In the genomic region with DNA sequence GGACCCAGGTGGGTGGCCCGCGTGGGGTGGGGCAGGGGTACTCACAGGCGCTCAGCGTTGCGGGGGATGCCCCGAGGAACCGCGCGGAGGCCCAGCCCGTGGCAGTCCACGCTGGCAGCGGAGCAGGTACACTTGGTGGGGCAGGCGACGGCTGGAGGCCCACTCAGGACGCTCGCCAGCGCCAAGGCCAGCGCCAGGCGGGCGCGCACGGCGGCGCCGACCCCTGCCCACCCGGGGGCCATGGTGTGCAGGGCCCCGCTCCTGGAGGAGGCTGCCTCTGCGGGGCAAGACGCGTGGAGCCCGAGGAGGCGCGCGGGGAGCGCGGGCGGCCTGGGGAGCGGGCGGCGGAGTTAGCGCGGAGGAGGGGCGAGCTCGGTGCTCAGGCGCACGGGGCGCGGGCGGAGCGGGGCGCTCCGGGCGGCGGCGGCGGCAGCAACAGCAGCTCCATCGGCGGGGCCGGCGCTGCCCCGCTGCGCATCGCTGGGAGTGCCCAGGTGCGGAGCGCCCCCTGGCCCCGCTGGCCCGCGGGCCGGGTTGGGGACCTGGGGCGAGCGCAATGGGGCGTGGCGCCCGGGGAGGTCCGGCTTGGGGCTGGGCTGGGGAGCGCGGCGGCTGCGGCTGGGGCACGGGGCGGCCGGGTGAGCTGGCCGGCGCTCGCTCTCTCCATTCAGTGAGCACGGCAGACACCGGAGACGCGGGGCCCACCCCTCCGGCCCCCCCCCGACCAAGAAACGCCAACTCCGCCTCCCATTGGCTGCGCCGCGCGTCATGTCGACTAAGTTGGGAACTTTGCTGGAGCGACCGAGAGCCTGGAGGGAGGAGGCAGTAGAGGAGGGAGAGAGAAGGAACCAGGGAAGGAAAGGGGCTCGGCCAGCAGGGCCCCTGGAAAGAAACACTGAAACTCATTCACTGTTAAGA, we compare ENCODE assay signal across 8 cellular contexts. TPM values are rescaled to one million over a fixed set of nuclear protein-coding genes. Genes with fewer than 3 reads are reported as not detected.
DNase-seq lines count a peak whose midpoint lies in the region; ATAC-seq lines count a peak whose summit lies in the region.
"Had no signal": no experiment of that assay in that cellular context is flagged by ENCODE, and none has a peak within 500 bp of the region (broad histone marks: within the 10 kb centered on the region; RNA-seq: fewer than 3 reads in every experiment).

SLIT3 (minus strand) TSS at position 672 of the 918 bp plus-strand sequence; CDS start at position 242, 430 bp downstream.

- peaks cover 0 to 4% (median 0%) of the 10 kb centered on the region in 5 donors for H3K9me3 Mint-ChIP-seq in CD8-positive, alpha-beta memory T cell

- peak within 1 kb of the TSS in 2 of 7 donors; percentile 2 to 13 for H3K4me3 Mint-ChIP-seq in CD8-positive, alpha-beta memory T cell

- H3K27me3 Mint-ChIP-seq in CD8-positive, alpha-beta memory T cell: peaks cover 36 to 52% of the 10 kb centered on the region in 2 donors

- H3K36me3 ChIP-seq in HUES48 (ENCODE audit: control insufficient read depth, insufficient read depth, low read length): no peaks in the 10 kb centered on the region
- H3K36me3 ChIP-seq in iPS-20b (ENCODE audit: insufficient read depth, low read depth, low read length): no peaks in the 10 kb centered on the region
- no peaks in the 10 kb centered on the region for H3K36me3 ChIP-seq in stomach smooth muscle (ENCODE audit: control insufficient read depth in 2 of 2, insufficient read depth in 2 of 2, low read length in 2 of 2)
- H3K36me3 ChIP-seq in CD8-positive, alpha-beta memory T cell (ENCODE audit: insufficient read depth, low read length): no peaks in the 10 kb centered on the region

- H3K4me1 Mint-ChIP-seq in CD8-positive, alpha-beta memory T cell: peaks cover 8 to 14% (median 8%) of the 10 kb centered on the region in 3 donors

- ATAC-seq in GM18868 (IDR thresholded peaks at IDR 0.05; ENCODE audit: unreplicated experiment): no peak

- no peak within 1 kb of the TSS for H3K9ac ChIP-seq in HUES48 (ENCODE audit: low read depth, low read length)
- H3K9ac ChIP-seq in iPS-20b (ENCODE audit: low read depth, low read length): peak within 1 kb of the TSS; percentile 30; the same call in 1 of the 2 replicates
- peak within 1 kb of the TSS; percentile 64 to 76 for H3K9ac ChIP-seq in stomach smooth muscle (ENCODE audit: low read length in 2 of 2)

- H3K27ac ChIP-seq in HUES48 (ENCODE audit: low read depth, low read length) (no peak within 1 kb of the TSS), iPS-20b (ENCODE audit: low read length) (no peak within 1 kb of the TSS), stomach smooth muscle (ENCODE audit: low read length) (peak within 1 kb of the TSS; percentile 62)
- no peak within 1 kb of the TSS for H3K27ac ChIP-seq in CD8-positive, alpha-beta memory T cell (ENCODE audit: low read depth, low read length)
- H3K27ac ChIP-seq: SK-N-MC had no signal

- peak within 1 kb of the TSS; percentile 69 for H3K4me3 ChIP-seq in HUES48 (ENCODE audit: low read depth, low read length)
- peak within 1 kb of the TSS; percentile 77 for H3K4me3 ChIP-seq in iPS-20b (ENCODE audit: low read length)
- H3K4me3 ChIP-seq in stomach smooth muscle (ENCODE audit: low read length in 2 of 2): peak within 1 kb of the TSS; percentile 67 to 87
- no peak within 1 kb of the TSS for H3K4me3 ChIP-seq in CD8-positive, alpha-beta memory T cell (ENCODE audit: low read length)
- H3K4me3 ChIP-seq: SK-N-MC had no signal

- H3K9me3 ChIP-seq in HUES48 (ENCODE audit: control insufficient read depth, insufficient read depth, low read length) (no peaks in the 10 kb centered on the region), iPS-20b (ENCODE audit: insufficient read depth, low read depth, low read length) (no peaks in the 10 kb centered on the region), stomach smooth muscle (ENCODE audit: control insufficient read depth in 2 of 2, low read length in 2 of 2) (no peaks in the 10 kb centered on the region)
- no peaks in the 10 kb centered on the region for H3K9me3 ChIP-seq in CD8-positive, alpha-beta memory T cell (ENCODE audit: low read length)

- DNase-seq in T47D (ENCODE audit: low read depth in 1 of 2, low spot score in 1 of 2): peak; percentile 49 to 76
- DNase-seq in CD8-positive, alpha-beta memory T cell: no peak
- DNase-seq in DMS153 (lab: John Stamatoyannopoulos, UW): no peak

- H3K27me3 ChIP-seq in HUES48 (ENCODE audit: control insufficient read depth, insufficient read depth, low read length): peaks cover 52% of the 10 kb centered on the region
- H3K27me3 ChIP-seq in iPS-20b (ENCODE audit: insufficient read depth, low read length): peaks cover 70% of the 10 kb centered on the region
- no peaks in the 10 kb centered on the region for H3K27me3 ChIP-seq in stomach smooth muscle (ENCODE audit: control insufficient read depth in 1 of 2, insufficient read depth in 2 of 2, low read length in 2 of 2)
- peaks cover 12% of the 10 kb centered on the region for H3K27me3 ChIP-seq in CD8-positive, alpha-beta memory T cell (ENCODE audit: insufficient read depth, low read length, poor library complexity, severe bottlenecking)

- no peaks in the 10 kb centered on the region for H3K36me3 Mint-ChIP-seq in CD8-positive, alpha-beta memory T cell

- H3K4me1 ChIP-seq in HUES48 (ENCODE audit: control insufficient read depth, insufficient read depth, low read length): peaks cover 16% of the 10 kb centered on the region
- peaks cover 8% of the 10 kb centered on the region; the same call in 1 of the 2 replicates for H3K4me1 ChIP-seq in iPS-20b (ENCODE audit: insufficient read depth, low read length)
- peaks cover 58% of the 10 kb centered on the region for H3K4me1 ChIP-seq in stomach smooth muscle (ENCODE audit: control insufficient read depth, insufficient read depth, low read length)
- no peaks in the 10 kb centered on the region for H3K4me1 ChIP-seq in CD8-positive, alpha-beta memory T cell (ENCODE audit: insufficient read depth, low read length)

- in situ Hi-C loops in T47D (cut with HindIII; ENCODE audit: low pct_unique_long_range_greater_than_20kb, low sequenced_read_pairs): no loop called here

- POLR2A ChIA-PET in CD8-positive, alpha-beta memory T cell (lab: Charles Lee): no interaction called here

- H3K27ac Mint-ChIP-seq in CD8-positive, alpha-beta memory T cell: peak within 1 kb of the TSS in 1 of 8 donors; percentile 30

- CTCF ChIA-PET in CD8-positive, alpha-beta memory T cell (lab: Charles Lee): no interaction called here

RNA-seq across cellular contexts. Expression of gene SLIT3, which starts in this region (rescaled TPM):
- total RNA-seq in CD8-positive, alpha-beta memory T cell: under 1 TPM; 0.49 to 0.72 TPM
- not detected for polyA plus RNA-seq in CD8-positive, alpha-beta memory T cell

Comparison
In these comparisons a context has a peak if more than half of its experiments do, and no peak if none do; other contexts are left out.
1. DNase-seq: peak in T47D (2 of 2); none in CD8-positive, alpha-beta memory T cell (0 of 5) and DMS153 (single experiment).